1 cellular context compared by ENCODE assay signal in the genomic region with DNA sequence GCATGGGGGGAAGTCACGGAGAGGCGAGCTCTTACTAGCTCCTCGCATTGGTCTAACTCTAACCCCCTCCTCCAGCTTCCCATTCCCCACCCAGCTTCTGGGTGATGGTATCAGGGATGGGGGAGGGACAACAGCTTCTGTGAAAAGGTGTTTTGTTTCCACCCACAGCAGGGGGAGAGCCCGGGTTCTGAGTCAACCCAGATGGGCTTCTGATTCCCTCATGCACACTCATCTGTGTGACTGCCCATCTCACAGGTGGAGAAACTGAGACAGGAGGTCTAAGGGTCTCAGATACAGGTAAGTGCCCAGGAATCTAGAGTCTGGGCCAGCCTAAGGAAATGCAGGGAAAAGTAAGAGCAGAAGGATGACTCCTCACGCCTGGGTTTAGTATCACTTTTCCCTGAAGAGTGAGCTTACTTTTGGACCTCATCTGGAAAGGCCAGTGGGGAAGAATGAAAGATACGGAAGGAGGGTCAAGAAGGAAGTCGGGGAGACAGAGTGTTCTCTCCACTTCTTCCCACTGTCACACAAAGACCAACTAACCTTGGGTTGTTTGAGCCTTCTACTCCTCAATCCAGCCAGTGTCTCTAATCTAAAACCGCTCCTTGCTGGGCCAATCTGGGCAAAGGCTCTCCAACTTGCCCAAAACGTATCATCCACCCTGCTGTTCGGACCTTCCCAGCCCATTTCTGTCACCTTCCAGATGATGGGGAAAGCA.
TF ChIP-seq lines count a peak whose summit lies in the region.

No MANE protein-coding gene starts in this region.

TF ChIP-seq in A549, 52 proteins besides CTCF, POLR2A, EP300 and RAD21:
- TF ChIP-seq CHD2 (IDR thresholded peaks at IDR 0.05; ENCODE audit: low read length, partially characterized antibody): no peak
- no peak for TF ChIP-seq ESRRA (IDR thresholded peaks at IDR 0.05; ENCODE audit: borderline replicate concordance, low read length)
- TF ChIP-seq HOXB13 (CRISPR knock-in tag; IDR thresholded peaks at IDR 0.05; ENCODE audit: low read depth): no peak
- no peak for TF ChIP-seq ZSCAN20 (CRISPR knock-in tag; IDR thresholded peaks at IDR 0.05)
- TF ChIP-seq SMC3 (IDR thresholded peaks at IDR 0.05): no peak
- TF ChIP-seq NR3C1 (IDR thresholded peaks at IDR 0.05): no peak
- no peak for TF ChIP-seq MAFK (IDR thresholded peaks at IDR 0.05; ENCODE audit: partially characterized antibody)
- TF ChIP-seq HOXA7 (CRISPR knock-in tag; IDR thresholded peaks at IDR 0.05): no peak
- no peak for TF ChIP-seq POLR2AphosphoS2 (conservative IDR thresholded peaks at IDR 0.05; ENCODE audit: low read length)
- no peak for TF ChIP-seq MAZ (IDR thresholded peaks at IDR 0.05; ENCODE audit: borderline replicate concordance, low read depth, low read length)
- TF ChIP-seq, protein P1, sequence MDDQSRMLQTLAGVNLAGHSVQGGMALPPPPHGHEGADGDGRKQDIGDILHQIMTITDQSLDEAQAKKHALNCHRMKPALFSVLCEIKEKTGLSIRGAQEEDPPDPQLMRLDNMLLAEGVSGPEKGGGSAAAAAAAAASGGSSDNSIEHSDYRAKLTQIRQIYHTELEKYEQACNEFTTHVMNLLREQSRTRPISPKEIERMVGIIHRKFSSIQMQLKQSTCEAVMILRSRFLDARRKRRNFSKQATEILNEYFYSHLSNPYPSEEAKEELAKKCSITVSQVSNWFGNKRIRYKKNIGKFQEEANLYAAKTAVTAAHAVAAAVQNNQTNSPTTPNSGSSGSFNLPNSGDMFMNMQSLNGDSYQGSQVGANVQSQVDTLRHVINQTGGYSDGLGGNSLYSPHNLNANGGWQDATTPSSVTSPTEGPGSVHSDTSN (IDR thresholded peaks at IDR 0.05): no peak
- TF ChIP-seq MAX (IDR thresholded peaks at IDR 0.05): no peak
- no peak for TF ChIP-seq NFE2L2 (conservative IDR thresholded peaks at IDR 0.05; ENCODE audit: low read length)
- TF ChIP-seq, protein P2, sequence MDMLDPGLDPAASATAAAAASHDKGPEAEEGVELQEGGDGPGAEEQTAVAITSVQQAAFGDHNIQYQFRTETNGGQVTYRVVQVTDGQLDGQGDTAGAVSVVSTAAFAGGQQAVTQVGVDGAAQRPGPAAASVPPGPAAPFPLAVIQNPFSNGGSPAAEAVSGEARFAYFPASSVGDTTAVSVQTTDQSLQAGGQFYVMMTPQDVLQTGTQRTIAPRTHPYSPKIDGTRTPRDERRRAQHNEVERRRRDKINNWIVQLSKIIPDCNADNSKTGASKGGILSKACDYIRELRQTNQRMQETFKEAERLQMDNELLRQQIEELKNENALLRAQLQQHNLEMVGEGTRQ (IDR thresholded peaks at IDR 0.05): no peak
- TF ChIP-seq ZFP36 (IDR thresholded peaks at IDR 0.05; ENCODE audit: borderline replicate concordance, partially characterized antibody): no peak
- TF ChIP-seq FOSL2 (IDR thresholded peaks at IDR 0.05): no peak
- TF ChIP-seq FOSL2 (CRISPR knock-in tag; IDR thresholded peaks at IDR 0.05): no peak
- TF ChIP-seq REST (IDR thresholded peaks at IDR 0.05): no peak
- TF ChIP-seq SREBF2 (IDR thresholded peaks at IDR 0.05): no peak
